Comparison of ENCODE assay signal across 8 cellular contexts in the genomic region with DNA sequence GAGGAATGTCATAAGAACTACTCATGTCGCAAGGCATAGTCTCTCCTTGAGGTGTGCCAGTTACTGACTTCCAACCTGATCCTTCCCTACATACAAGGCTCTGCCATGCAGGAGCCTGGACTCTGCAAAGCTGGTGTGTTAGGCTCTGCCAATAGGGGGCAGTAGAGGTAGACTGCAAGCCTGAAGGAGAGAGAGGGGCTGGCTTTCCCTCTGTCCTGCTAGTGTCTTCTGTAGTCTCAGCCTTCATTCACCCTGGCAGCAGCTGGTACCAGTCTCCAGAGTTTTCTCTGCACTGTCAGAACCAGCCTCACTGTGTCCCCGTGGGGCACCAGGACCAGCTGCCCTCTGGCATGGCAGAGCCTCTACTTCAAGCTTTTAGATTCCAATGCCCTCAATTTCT. TPM values are rescaled to one million over a fixed set of nuclear protein-coding genes. Genes with fewer than 3 reads are reported as not detected.
DNase-seq lines count a peak whose midpoint lies in the region; ATAC-seq and TF ChIP-seq lines count a peak whose summit lies in the region.

No MANE protein-coding gene starts in this region.

- TF ChIP-seq CTCF in AG04450 (IDR thresholded peaks at IDR 0.05; ENCODE audit: low read depth, low read length) (peak; percentile 41), GM20000 (IDR thresholded peaks at IDR 0.05; ENCODE audit: extremely low read depth, missing control alignments) (peak; percentile 9), coronary artery (IDR thresholded peaks at IDR 0.05) (no peak)

- no peaks in the 10 kb centered on the region for H3K9me3 ChIP-seq in AG04450 (ENCODE audit: control insufficient read depth, insufficient read depth, low read length)

- ATAC-seq in GM19395 (IDR thresholded peaks at IDR 0.05; ENCODE audit: unreplicated experiment), result no peak

- no peaks in the 10 kb centered on the region for H3K27me3 ChIP-seq in AG04450 (ENCODE audit: control insufficient read depth, insufficient read depth, low read length)

- POLR2A ChIA-PET in AG04450 (lab: Yijun Ruan, JAX), result no interaction called here

- H3K27ac ChIP-seq in AG04450 (ENCODE audit: low read depth, low read length) (no peak overlapping the region), coronary artery (no peak overlapping the region)

- DNase-seq in AG04450 (ENCODE audit: low read depth, low spot score) (no peak), GM20000 (ENCODE audit: low spot score) (no peak), inferior parietal cortex (ENCODE audit: extremely low spot score) (peak; percentile 77), NCI-H446 treated with DMSO at 0.1 percent for 48 hours (lab: John Stamatoyannopoulos, UW) (no peak), coronary artery (ENCODE audit: low spot score) (no peak)
- DNase-seq in activated CD4-positive, alpha-beta T cell treated with anti-CD3 and anti-CD28 coated beads, Interleukin-2, amount 50 U/mL, for 48 hours, result peak; percentile 32 to 38
- DNase-seq in activated CD4-positive, CD25-positive, alpha-beta regulatory T cell treated with anti-CD3 and anti-CD28 coated beads, Interleukin-2, amount 50 U/mL, for 72 hours, result no peak

- CTCF ChIA-PET in AG04450 (lab: Charles Lee), result no interaction called here

- H3K4me3 ChIP-seq in AG04450 (ENCODE audit: low read depth, low read length) (no peak overlapping the region), coronary artery (no peak overlapping the region)

RNA-seq across cellular contexts. Expression of a gene that starts 14.5 kb away (rescaled TPM):
- polyA plus RNA-seq in AG04450 (2011; rRNA removed), result 0.02 TPM in 1 of 2 replicates, not detected in the other
- polyA minus RNA-seq in AG04450 (2011; rRNA and poly(A)+ RNA removed), result 0.09 and 0.17 TPM in 2 replicates

Comparison
In these comparisons a context has a peak if more than half of its experiments do, and no peak if none do; other contexts are left out.
1. DNase-seq: peak in activated CD4-positive, alpha-beta T cell treated with anti-CD3 and anti-CD28 coated beads, Interleukin-2, amount 50 U/mL, for 48 hours (2 of 2) and inferior parietal cortex (single experiment); none in AG04450 (single experiment), GM20000 (single experiment), NCI-H446 treated with DMSO at 0.1 percent for 48 hours (single experiment), activated CD4-positive, CD25-positive, alpha-beta regulatory T cell treated with anti-CD3 and anti-CD28 coated beads, Interleukin-2, amount 50 U/mL, for 72 hours (single experiment) and coronary artery (single experiment).